8 cellular contexts compared by ENCODE assay signal in the genomic region with DNA sequence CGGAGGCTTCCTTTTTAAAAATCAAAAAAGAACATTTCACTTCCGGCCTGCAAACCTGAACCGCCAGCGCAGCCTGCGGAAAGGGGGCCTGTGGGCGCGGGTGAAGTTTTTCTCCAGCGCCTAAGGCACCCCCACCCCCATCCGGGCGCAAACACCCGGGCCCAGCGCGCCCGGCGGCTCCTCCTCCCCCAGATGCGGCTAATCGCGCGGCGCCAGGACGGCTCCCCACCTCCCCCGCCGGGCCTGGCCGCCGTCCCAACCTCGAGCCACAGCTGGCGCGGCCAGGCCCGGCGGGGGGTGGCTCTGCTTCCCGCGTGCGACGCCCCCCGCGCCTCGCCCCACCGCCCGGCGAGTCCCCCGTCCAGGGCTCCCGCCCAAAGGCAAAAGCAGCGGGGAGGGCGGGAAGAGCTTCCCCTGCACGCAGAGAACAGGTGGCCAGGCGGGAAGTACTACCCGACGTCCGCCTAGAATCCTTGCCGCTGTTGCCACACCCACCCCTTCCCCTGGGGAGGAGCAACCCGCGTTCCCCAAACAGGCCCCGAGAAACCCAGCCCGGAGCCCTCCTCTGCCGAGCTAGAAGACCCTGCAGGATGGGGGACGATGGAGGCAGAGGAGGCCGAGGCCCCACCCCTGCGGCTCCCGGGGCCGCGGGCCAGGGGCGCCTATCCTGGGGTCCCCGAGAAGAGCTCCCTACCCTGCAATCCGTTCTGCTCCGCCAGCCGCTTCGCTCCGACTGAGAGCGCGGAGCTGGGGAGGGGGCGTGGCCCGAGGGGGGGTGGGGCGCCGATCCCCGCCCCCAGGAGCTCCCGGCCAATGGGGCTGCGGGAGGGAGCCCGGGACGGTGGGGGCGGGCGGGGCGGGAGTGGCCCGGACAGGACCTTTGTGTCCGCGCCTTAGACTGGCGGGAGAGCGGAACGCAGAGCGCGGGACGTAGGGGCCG. TPM values are rescaled to one million over a fixed set of nuclear protein-coding genes. Genes with fewer than 3 reads are reported as not detected.
DNase-seq lines count a peak whose midpoint lies in the region; ATAC-seq and TF ChIP-seq lines count a peak whose summit lies in the region.

A gene (minus strand): TSS at position 735 of the 940 bp plus-strand sequence. CDS start 9,678 bp downstream, outside the sequence.

- peak within 1 kb of the TSS; percentile 94 for H3K4me3 Mint-ChIP-seq in chondrocyte (ENCODE audit: unreplicated experiment)

- H3K9me3 Mint-ChIP-seq in chondrocyte (ENCODE audit: low read depth): no peaks in the 10 kb centered on the region

- ATAC-seq in HG03378 (IDR thresholded peaks at IDR 0.05; ENCODE audit: unreplicated experiment): peak; percentile 65

- H3K27ac Mint-ChIP-seq in chondrocyte (ENCODE audit: unreplicated experiment): peak within 1 kb of the TSS; percentile 93

- TF ChIP-seq CTCF in chondrocyte (IDR thresholded peaks at IDR 0.05): no peak

- TF ChIP-seq POLR2A in GM19099 (IDR thresholded peaks at IDR 0.05; ENCODE audit: extremely low read depth, insufficient read length, low read depth): peak; percentile 82

- no peaks in the 10 kb centered on the region for H3K27me3 Mint-ChIP-seq in chondrocyte (ENCODE audit: low read depth)

- peak; percentile 98 for DNase-seq in AG20443 (ENCODE audit: low spot score)
- peak; percentile 89 for DNase-seq in NCI-H460 (ENCODE audit: extremely low read depth, low read depth)
- DNase-seq in activated CD4-positive, alpha-beta T cell treated with anti-CD3 and anti-CD28 coated beads for 24 hours (ENCODE audit: low read depth in 2 of 2): peak; percentile 72 to 76
- no peak for DNase-seq in chondrocyte (ENCODE audit: low spot score)
- peak; percentile 93 for DNase-seq in kidney tubule cell (ENCODE audit: low spot score)
- peak; percentile 63 to 72 for DNase-seq in stimulated activated CD4-positive, alpha-beta T cell treated with anti-CD3 and anti-CD28 coated beads, Interleukin-1b, Interleukin-23, amount 100 ng/mL, for 4 hours (ENCODE audit: low read depth in 2 of 2)

- peaks cover 56% of the 10 kb centered on the region for H3K4me1 Mint-ChIP-seq in chondrocyte (ENCODE audit: low read depth)

- no peaks in the 10 kb centered on the region for H3K36me3 Mint-ChIP-seq in chondrocyte (ENCODE audit: low read depth)

RNA-seq across cellular contexts. Expression of the gene that starts here (rescaled TPM):
- 33.0 and 40.4 TPM in 2 replicates for total RNA-seq in NCI-H460 (2014; rRNA removed; shearing (Covaris generic))
- 62.9 and 72.4 TPM in 2 replicates for polyA plus RNA-seq in NCI-H460 (2014; cell fraction: nucleus; rRNA removed)
- total RNA-seq in chondrocyte: 46.5 to 57.4 TPM (median 54.1 TPM) in 3 replicates
